Comparison of ENCODE assay signal across 8 cellular contexts in genomic region chr14:102363182-102363952, GRCh38. TPM values are rescaled to one million over a fixed set of nuclear protein-coding genes. Genes with fewer than 3 reads are reported as not detected.
A peak's percentile ranks its signal among the peaks of the same experiment; 100 is the strongest.
DNase-seq lines count a peak whose midpoint lies in the region; ATAC-seq and TF ChIP-seq lines count a peak whose summit lies in the region.

No MANE protein-coding gene starts in this region.

- H3K27me3 Mint-ChIP-seq in WTC11 (ENCODE audit: low read depth) (no peaks in the 10 kb centered on the region), endothelial cell (ENCODE audit: unreplicated experiment) (peaks cover 3% of the 10 kb centered on the region)

- intact Hi-C loops in mucosa of descending colon (cut with DNase I, micrococcal nuclease) = no loop called here

- H3K4me3 ChIP-seq in mucosa of descending colon = peak overlapping the region; percentile 75

- DNase-seq in COR-L47 (lab: John Stamatoyannopoulos, UW) = peak; percentile 63
- peak; percentile 39 for DNase-seq in HPDE6-E6E7 (ENCODE audit: extremely low spot score)
- DNase-seq in WTC11 (ENCODE audit: low spot score) = peak; percentile 31
- no peak for DNase-seq in endothelial cell (ENCODE audit: low spot score)
- peak in 1 of 3 donors; percentile 43 for DNase-seq in mucosa of descending colon
- DNase-seq in stromal cell of bone marrow (ENCODE audit: low read depth) = peak; percentile 21
- DNase-seq in NCI-H128 (lab: John Stamatoyannopoulos, UW; ENCODE audit: unreplicated experiment) = no peak

- H3K36me3 Mint-ChIP-seq in WTC11 = no peaks in the 10 kb centered on the region
- H3K36me3 Mint-ChIP-seq in endothelial cell (ENCODE audit: low read depth, unreplicated experiment) = peaks cover 8% of the 10 kb centered on the region

- H3K27ac Mint-ChIP-seq in WTC11 (peak overlapping the region; percentile 74; the same call in 1 of the 2 replicates), endothelial cell (ENCODE audit: unreplicated experiment) (peak overlapping the region; percentile 67)

- CTCF ChIA-PET in WTC11 (lab: Charles Lee) = interaction anchor here (0.6 to 1.1 kb wide), 4 partner anchors 13 to 317 kb away, joined by 3 to 5 read pairs (median 4); no protein-coding TSS in a partner anchor

- POLR2A ChIA-PET in WTC11 (lab: Charles Lee) = no interaction called here

- H3K4me3 Mint-ChIP-seq in WTC11 (no peak overlapping the region), endothelial cell (ENCODE audit: unreplicated experiment) (no peak overlapping the region)

- no peaks in the 10 kb centered on the region for H3K36me3 ChIP-seq in mucosa of descending colon (ENCODE audit: low read depth)

- H3K9me3 ChIP-seq in mucosa of descending colon = no peaks in the 10 kb centered on the region

- ATAC-seq in GM19467 (IDR thresholded peaks at IDR 0.05; ENCODE audit: unreplicated experiment) = peak; percentile 20
- ATAC-seq in WTC11 = peak; percentile 36
- ATAC-seq in mucosa of descending colon = peak; percentile 58

- H3K4me1 Mint-ChIP-seq in WTC11 (peaks cover 8% of the 10 kb centered on the region), endothelial cell (ENCODE audit: unreplicated experiment) (peaks cover 16% of the 10 kb centered on the region)

- peaks cover 18% of the 10 kb centered on the region for H3K4me1 ChIP-seq in mucosa of descending colon (ENCODE audit: low read depth)

- TF ChIP-seq CTCF in WTC11 (IDR thresholded peaks at IDR 0.05) (no peak), endothelial cell (IDR thresholded peaks at IDR 0.05; ENCODE audit: unreplicated experiment) (no peak), mucosa of descending colon (IDR thresholded peaks at IDR 0.05) (no peak)

- H3K9me3 Mint-ChIP-seq in WTC11 = no peaks in the 10 kb centered on the region
- H3K9me3 Mint-ChIP-seq in endothelial cell (ENCODE audit: unreplicated experiment) = no peaks in the 10 kb centered on the region

TF ChIP-seq in WTC11, 78 proteins besides CTCF, POLR2A, EP300 and RAD21:
- TF ChIP-seq IRF1 (CRISPR knock-in tag; IDR thresholded peaks at IDR 0.05) = 0 out of 2 replicates have a peak, but pooled peaks have one; percentile 9
- no peak for TF ChIP-seq TCF7 (CRISPR knock-in tag; IDR thresholded peaks at IDR 0.05; ENCODE audit: low read depth)
- no peak for TF ChIP-seq PRDM15 (CRISPR knock-in tag; IDR thresholded peaks at IDR 0.05)
- TF ChIP-seq PRRX2 (CRISPR knock-in tag; IDR thresholded peaks at IDR 0.05) = no peak
- TF ChIP-seq FOXP1 (CRISPR knock-in tag; IDR thresholded peaks at IDR 0.05; ENCODE audit: borderline replicate concordance) = no peak; the same call in 1 of the 2 replicates
- TF ChIP-seq ATF1 (CRISPR knock-in tag; IDR thresholded peaks at IDR 0.05) = 0 out of 2 replicates have a peak, but pooled peaks have one; percentile 24
TF ChIP-seq in WTC11: peak in this region for 2.

RNA-seq across cellular contexts. Expression of gene TECPR2, which starts 0.6 kb away (rescaled TPM):
- 19.8 to 25.0 TPM (median 21.3 TPM) in 3 replicates for total RNA-seq in WTC11 (2021)
- total RNA-seq in endothelial cell (ENCODE audit: unreplicated experiment) = 28.9 TPM
- total RNA-seq in mucosa of descending colon = 10 to 100 TPM; 11.2 to 33.5 (median 21.2) TPM

RNA-seq across cellular contexts. Expression of gene CINP, which starts 0.7 kb away (rescaled TPM):
- total RNA-seq in WTC11 (2021) (38.3 to 43.8 TPM (median 39.5 TPM) in 3 replicates), endothelial cell (ENCODE audit: unreplicated experiment) (26.1 TPM), mucosa of descending colon (10 to 100 TPM; 23.3 to 31.0 (median 26.7) TPM)

RNA-seq across cellular contexts. Expression of gene ZNF839, which starts 43.8 kb away (rescaled TPM):
- 15.1 to 16.6 TPM (median 15.2 TPM) in 3 replicates for total RNA-seq in WTC11 (2021)
- total RNA-seq in endothelial cell (ENCODE audit: unreplicated experiment) = 18.5 TPM
- total RNA-seq in mucosa of descending colon = 10 to 100 TPM in 1 of 3 donors, 1 to 10 TPM in 2; 9.5 to 12.4 (median 9.7) TPM

RNA-seq across cellular contexts. Expression of gene MOK, which starts 58.4 kb away (rescaled TPM):
- total RNA-seq in WTC11 (2021) = 2.0 to 2.7 TPM (median 2.6 TPM) in 3 replicates
- 5.8 TPM for total RNA-seq in endothelial cell (ENCODE audit: unreplicated experiment)
- total RNA-seq in mucosa of descending colon = 10 to 100 TPM in 1 of 3 donors, 1 to 10 TPM in 2; 6.2 to 11.2 (median 7.4) TPM

Comparison
In these comparisons a context has a peak if more than half of its experiments do, and no peak if none do; other contexts are left out.
1. DNase-seq: peak in COR-L47 (single experiment), HPDE6-E6E7 (single experiment), WTC11 (single experiment) and stromal cell of bone marrow (single experiment); none in endothelial cell (single experiment) and NCI-H128 (single experiment).
2. Peak in every context shown above with its lines, with median percentiles within 50 percentile points of each other: ATAC-seq.